1 cellular context compared by ENCODE assay signal in the genomic region with DNA sequence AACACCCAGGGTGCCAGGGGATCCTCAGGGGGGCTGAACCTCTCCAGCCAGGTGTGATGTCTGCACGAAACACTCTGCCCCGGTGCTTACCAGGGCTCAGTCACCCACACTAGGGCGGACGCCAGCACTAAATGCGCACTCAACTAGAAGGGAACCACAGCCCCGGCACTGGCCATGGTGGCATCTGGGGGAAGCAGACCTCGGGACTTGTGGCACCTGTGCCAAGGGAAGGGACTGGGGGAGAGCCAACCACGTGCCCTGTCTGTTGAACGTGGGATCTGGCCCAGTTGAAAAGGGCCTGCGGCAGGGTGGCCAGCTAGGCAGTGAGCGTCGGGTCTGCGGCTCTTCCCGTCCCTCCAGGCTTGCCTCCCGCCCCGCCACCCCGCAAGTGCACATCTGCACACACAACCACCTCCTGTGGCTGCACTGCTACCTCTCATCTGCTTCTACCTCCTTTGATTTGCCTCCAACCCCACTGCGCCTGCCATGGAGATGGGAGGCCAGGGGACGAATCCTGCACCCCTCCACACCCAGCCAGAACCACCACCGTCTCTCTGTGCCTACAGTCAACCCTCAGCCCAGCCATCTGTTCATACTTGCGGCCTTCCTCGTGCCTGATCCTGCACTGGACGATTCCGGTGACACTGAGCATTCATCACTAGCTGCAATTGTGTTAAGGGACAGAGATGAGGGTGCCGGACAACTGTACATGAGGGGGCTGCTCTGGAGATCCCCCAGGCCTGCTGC.
TF ChIP-seq lines count a peak whose summit lies in the region.

No MANE protein-coding gene starts in this region.

TF ChIP-seq in HepG2, 621 proteins besides CTCF, POLR2A, EP300 and RAD21:
- no peak for TF ChIP-seq KDM2A (CRISPR knock-in tag; IDR thresholded peaks at IDR 0.05; ENCODE audit: borderline replicate concordance, low read depth)
- TF ChIP-seq KLF9 (CRISPR knock-in tag; IDR thresholded peaks at IDR 0.05; ENCODE audit: low read depth): no peak
- no peak for TF ChIP-seq ZNF564 (CRISPR knock-in tag; IDR thresholded peaks at IDR 0.05)
- no peak for TF ChIP-seq ZNF331 (CRISPR knock-in tag; IDR thresholded peaks at IDR 0.05)
- no peak for TF ChIP-seq ZNF24 (IDR thresholded peaks at IDR 0.05)
- TF ChIP-seq, protein P1, sequence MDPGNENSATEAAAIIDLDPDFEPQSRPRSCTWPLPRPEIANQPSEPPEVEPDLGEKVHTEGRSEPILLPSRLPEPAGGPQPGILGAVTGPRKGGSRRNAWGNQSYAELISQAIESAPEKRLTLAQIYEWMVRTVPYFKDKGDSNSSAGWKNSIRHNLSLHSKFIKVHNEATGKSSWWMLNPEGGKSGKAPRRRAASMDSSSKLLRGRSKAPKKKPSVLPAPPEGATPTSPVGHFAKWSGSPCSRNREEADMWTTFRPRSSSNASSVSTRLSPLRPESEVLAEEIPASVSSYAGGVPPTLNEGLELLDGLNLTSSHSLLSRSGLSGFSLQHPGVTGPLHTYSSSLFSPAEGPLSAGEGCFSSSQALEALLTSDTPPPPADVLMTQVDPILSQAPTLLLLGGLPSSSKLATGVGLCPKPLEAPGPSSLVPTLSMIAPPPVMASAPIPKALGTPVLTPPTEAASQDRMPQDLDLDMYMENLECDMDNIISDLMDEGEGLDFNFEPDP (CRISPR knock-in tag; conservative IDR thresholded peaks at IDR 0.05): no peak
- no peak for TF ChIP-seq ZNF484 (CRISPR knock-in tag; IDR thresholded peaks at IDR 0.05; ENCODE audit: borderline replicate concordance, low read depth)
- no peak for TF ChIP-seq ZKSCAN8 (CRISPR knock-in tag; IDR thresholded peaks at IDR 0.05; ENCODE audit: borderline replicate concordance)
- TF ChIP-seq, protein P2, sequence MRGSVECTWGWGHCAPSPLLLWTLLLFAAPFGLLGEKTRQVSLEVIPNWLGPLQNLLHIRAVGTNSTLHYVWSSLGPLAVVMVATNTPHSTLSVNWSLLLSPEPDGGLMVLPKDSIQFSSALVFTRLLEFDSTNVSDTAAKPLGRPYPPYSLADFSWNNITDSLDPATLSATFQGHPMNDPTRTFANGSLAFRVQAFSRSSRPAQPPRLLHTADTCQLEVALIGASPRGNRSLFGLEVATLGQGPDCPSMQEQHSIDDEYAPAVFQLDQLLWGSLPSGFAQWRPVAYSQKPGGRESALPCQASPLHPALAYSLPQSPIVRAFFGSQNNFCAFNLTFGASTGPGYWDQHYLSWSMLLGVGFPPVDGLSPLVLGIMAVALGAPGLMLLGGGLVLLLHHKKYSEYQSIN (CRISPR knock-in tag; IDR thresholded peaks at IDR 0.05; ENCODE audit: borderline replicate concordance): no peak
- TF ChIP-seq PRPF4 (IDR thresholded peaks at IDR 0.05; ENCODE audit: low read depth, low read length, poor library complexity, severe bottlenecking): no peak
- no peak for TF ChIP-seq CBFB (CRISPR knock-in tag; IDR thresholded peaks at IDR 0.05)
- no peak for TF ChIP-seq YEATS2 (CRISPR knock-in tag; IDR thresholded peaks at IDR 0.05; ENCODE audit: borderline replicate concordance)
- no peak for TF ChIP-seq ZNF678 (CRISPR knock-in tag; IDR thresholded peaks at IDR 0.05)
- no peak for TF ChIP-seq FOXK2 (IDR thresholded peaks at IDR 0.05)
- no peak for TF ChIP-seq ZNF615 (CRISPR knock-in tag; IDR thresholded peaks at IDR 0.05; ENCODE audit: borderline replicate concordance)
